In genomic region chr1:21467946-21468345, GRCh38 we compare ENCODE assay signal across 5 cellular contexts. TPM values are rescaled to one million over a fixed set of nuclear protein-coding genes. Genes with fewer than 3 reads are reported as not detected.
"Had no signal": no experiment of that assay in that cellular context is flagged by ENCODE, and none has a peak within 500 bp of the region (broad histone marks: within the 10 kb centered on the region; RNA-seq: fewer than 3 reads in every experiment).

No MANE protein-coding gene starts in this region.

RNA-seq across cellular contexts. Expression of gene ALPL, which starts 41.3 kb away (rescaled TPM):
- total RNA-seq: activated CD8-positive, alpha-beta T cell treated with anti-CD3 and anti-CD28 coated beads for 36 hours; activated naive CD4-positive, alpha-beta T cell treated with anti-CD3 and anti-CD28 coated beads for 36 hours; activated naive CD8-positive, alpha-beta T cell treated with anti-CD3 and anti-CD28 coated beads for 36 hours; activated T-helper 2 cell treated with anti-CD3 and anti-CD28 coated beads, Interferon-gamma antibody, Interleukin-2, Interleukin-4, amounts not matched to agents 10 μg/mL and 5 μg/mL and 100 μg/mL, durations not matched to agents 14 hours and 24 hours and 36 hours; T-helper 2 cell treated with Interferon-gamma antibody and Interleukin-4, amounts not matched to agents 100 ng/mL and 5 ng/mL, for 36 hours had no signal
